ENCODE assay signal across 11 cellular contexts in genomic region chr3:151425640-151426336, GRCh38. TPM values are rescaled to one million over a fixed set of nuclear protein-coding genes. Genes with fewer than 3 reads are reported as not detected.
DNase-seq lines count a peak whose midpoint lies in the region; ATAC-seq, FAIRE-seq and TF ChIP-seq lines count a peak whose summit lies in the region.
"Had no signal": no experiment of that assay in that cellular context is flagged by ENCODE, and none has a peak within 500 bp of the region (broad histone marks: within the 10 kb centered on the region; RNA-seq: fewer than 3 reads in every experiment).

No MANE protein-coding gene starts in this region.

- TF ChIP-seq CTCF in A673 (conservative IDR thresholded peaks at IDR 0.05; ENCODE audit: low read depth, low read length) (peak; percentile 80), astrocyte of the spinal cord (IDR thresholded peaks at IDR 0.05; ENCODE audit: low read depth, low read length) (peak; percentile 35)

- H3K4me3 ChIP-seq in A673 (ENCODE audit: low read depth, low read length, poor library complexity, severe bottlenecking) (no peak overlapping the region), astrocyte of the spinal cord (ENCODE audit: low read depth, low read length) (no peak overlapping the region)

- peak; percentile 31 for ATAC-seq in GM19035 (IDR thresholded peaks at IDR 0.05; ENCODE audit: unreplicated experiment)
- ATAC-seq in HG03196 (IDR thresholded peaks at IDR 0.05; ENCODE audit: unreplicated experiment) = peak; percentile 31
- ATAC-seq: T-cell had no signal

- peaks cover 20% of the 10 kb centered on the region for H3K4me1 ChIP-seq in A673 (ENCODE audit: insufficient read depth, low read length, poor library complexity, severe bottlenecking)

- no peaks in the 10 kb centered on the region for H3K36me3 ChIP-seq in A673 (ENCODE audit: insufficient read depth, low read length, poor library complexity, severe bottlenecking)
- H3K36me3 ChIP-seq: adrenal gland had no signal

- no peak for TF ChIP-seq POLR2A in GM12891 (IDR thresholded peaks at IDR 0.05; ENCODE audit: low read depth, low read length)

- no peaks in the 10 kb centered on the region for H3K9me3 ChIP-seq in A673 (ENCODE audit: low read depth, low read length, poor library complexity, severe bottlenecking)
- H3K9me3 ChIP-seq: adrenal gland had no signal

- no peak for FAIRE-seq in GM12891 (lab: Jason Lieb, UNC)

- in situ Hi-C loops in astrocyte of the spinal cord (cut with HindIII; ENCODE audit: low sequenced_read_pairs) = no loop called here

- H3K27ac ChIP-seq in A673 (ENCODE audit: low read depth, low read length, poor library complexity, severe bottlenecking) = peak overlapping the region; percentile 35

- POLR2A ChIA-PET in A673 (lab: Charles Lee; ENCODE audit: low non-redundant PET) = interaction anchor here (0.6 kb wide), 1 partner anchor 872 kb away, joined by 3 read pairs; no protein-coding TSS in a partner anchor

- DNase-seq in A673 (ENCODE audit: low spot score) (peak; percentile 90), astrocyte of the spinal cord (ENCODE audit: low read depth, low spot score) (no peak), GM12891 (ENCODE audit: insufficient read length, low spot score) (no peak), inferior parietal cortex (ENCODE audit: extremely low spot score) (no peak), GDM1 (lab: John Stamatoyannopoulos, UW) (no peak), KG1 (lab: John Stamatoyannopoulos, UW) (no peak)
- DNase-seq: adrenal gland; stimulated activated CD4-positive, alpha-beta T cell treated with anti-CD3 and anti-CD28 coated beads, Interleukin-4, amount 100 ng/mL, for 24 hours; T-cell had no signal

- BruUV-seq in A673 (replicated peaks; lab: Mats Ljungman, UMichigan) = no TSS peak

- intact Hi-C loops in A673 (cut with micrococcal nuclease; ENCODE audit: unreplicated experiment) = loop anchor here (1.0 to 10.0 kb wide), 3 partner anchors 201 to 492 kb away; no protein-coding TSS in a partner anchor

- CTCF ChIA-PET in A673 (lab: Charles Lee) = interaction anchor here (0.6 to 1.4 kb wide), 5 partner anchors 14 to 499 kb away, joined by 3 to 8 read pairs (median 3); no protein-coding TSS in a partner anchor

- H3K27me3 ChIP-seq in A673 (replicated peaks; ENCODE audit: insufficient read depth, low read depth, low read length, poor library complexity) = no peaks in the 10 kb centered on the region
- H3K27me3 ChIP-seq: adrenal gland had no signal

TF ChIP-seq in GM12891, 5 proteins besides CTCF, POLR2A, EP300 and RAD21:
- TF ChIP-seq POU2F2 (IDR thresholded peaks at IDR 0.05; ENCODE audit: low read depth, low read length) = no peak
- no peak for TF ChIP-seq PAX5 (IDR thresholded peaks at IDR 0.05; ENCODE audit: insufficient read depth, low read length, severe bottlenecking)
- no peak for TF ChIP-seq POLR2AphosphoS5 (IDR thresholded peaks at IDR 0.05; ENCODE audit: low read depth, low read length)
- no peak for TF ChIP-seq TAF1 (IDR thresholded peaks at IDR 0.05; ENCODE audit: low read depth, low read length)
- no peak for TF ChIP-seq SPI1 (IDR thresholded peaks at IDR 0.05; ENCODE audit: low read depth, low read length)

RNA-seq across cellular contexts. Expression of gene IGSF10, which starts 35.1 kb away (rescaled TPM):
- total RNA-seq in A673 (2021) = 10.5 and 13.6 TPM in 2 replicates
- polyA plus RNA-seq in GM12891 (2012; ENCODE audit: low read depth, missing spikeins) = not detected

RNA-seq across cellular contexts. Expression of gene P2RY12, which starts 41.2 kb away (rescaled TPM):
- not detected in 2 replicates for total RNA-seq in A673 (2021)
- polyA plus RNA-seq in GM12891 (2012; ENCODE audit: low read depth, missing spikeins) = 0.10 TPM
